ENCODE assay signal across 8 cellular contexts in the genomic region with DNA sequence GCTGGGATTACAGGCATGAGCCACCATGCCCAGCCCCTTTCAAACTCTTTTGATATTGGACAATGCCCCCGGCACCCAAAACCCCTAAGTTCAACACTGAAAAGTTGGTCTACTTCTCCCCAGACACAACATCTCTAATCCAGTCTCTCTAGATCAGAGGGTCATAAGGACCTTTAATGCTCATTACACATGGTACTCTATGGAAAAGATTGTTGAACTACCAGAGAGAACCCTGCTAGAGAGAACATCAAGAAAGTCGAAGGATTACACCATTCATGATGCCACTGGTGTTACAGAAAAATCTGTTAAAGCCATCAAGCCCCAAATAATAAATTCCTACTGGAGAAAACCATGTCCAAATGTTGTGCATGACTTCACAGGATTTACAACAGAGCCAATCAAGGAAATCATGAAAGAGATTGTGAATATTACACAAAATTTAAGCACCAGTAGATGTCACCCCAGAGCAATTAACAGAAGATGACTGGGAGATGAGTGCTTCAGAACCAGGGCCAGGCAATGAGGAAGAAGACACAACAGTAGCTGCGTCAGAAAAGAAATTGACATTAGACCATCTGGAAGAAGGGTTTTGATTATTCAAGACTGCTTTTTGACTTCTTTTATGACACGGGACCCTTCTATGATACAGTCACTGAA. TPM values are rescaled to one million over a fixed set of nuclear protein-coding genes. Genes with fewer than 3 reads are reported as not detected.
DNase-seq lines count a peak whose midpoint lies in the region; ATAC-seq and TF ChIP-seq lines count a peak whose summit lies in the region.

No MANE protein-coding gene starts in this region.

- peak overlapping the region in 3 of 59 donors; percentile 11 to 40 (median 23) for H3K4me3 ChIP-seq in dorsolateral prefrontal cortex

- peak; percentile 65 for TF ChIP-seq RAD21 in Ishikawa (IDR thresholded peaks at IDR 0.05; ENCODE audit: low read depth)

- H3K9me3 Mint-ChIP-seq in memory B cell: peaks cover 1% of the 10 kb centered on the region

- no peaks in the 10 kb centered on the region for H3K27me3 Mint-ChIP-seq in memory B cell

- H3K27ac ChIP-seq in dorsolateral prefrontal cortex: peak overlapping the region in 29 of 59 donors; percentile 2 to 72 (median 44)

- peak overlapping the region; percentile 87 for H3K27ac Mint-ChIP-seq in memory B cell

- no peak overlapping the region for H3K4me3 Mint-ChIP-seq in memory B cell

- TF ChIP-seq CTCF in dorsolateral prefrontal cortex (IDR thresholded peaks at IDR 0.05 in 54 of 56, conservative IDR thresholded peaks at IDR 0.05 in 2 of 56; ENCODE audit: low read depth in 1 of 56, partially characterized antibody in 56 of 56): peak; percentile 46 to 90 (median 72)

- TF ChIP-seq EP300 in Ishikawa (IDR thresholded peaks at IDR 0.05; ENCODE audit: borderline replicate concordance): no peak

- peaks cover 11% of the 10 kb centered on the region for H3K4me1 Mint-ChIP-seq in memory B cell

- H3K36me3 Mint-ChIP-seq in memory B cell: peaks cover 3% of the 10 kb centered on the region

- peak; percentile 56 for DNase-seq in DMS53 treated with DMSO at 0.1 percent for 48 hours (lab: John Stamatoyannopoulos, UW; ENCODE audit: unreplicated experiment)
- peak; percentile 88 for DNase-seq in SIG-M5 treated with dmso at 0.1 percent for 504 hours (lab: John Stamatoyannopoulos, UW; ENCODE audit: unreplicated experiment)
- peak in 2 of 10 donors; percentile 24 to 32 for DNase-seq in dorsolateral prefrontal cortex
- DNase-seq in memory B cell (ENCODE audit: low spot score in 2 of 2): peak in 1 of 2 donors; percentile 70
- no peak for DNase-seq in effector CD8-positive, alpha-beta T cell (lab: John Stamatoyannopoulos, UW)

- ATAC-seq in GM19372 (IDR thresholded peaks at IDR 0.05; ENCODE audit: low read depth, unreplicated experiment) (peak; percentile 49), memory B cell (ENCODE audit: low read depth) (peak; percentile 100), GM19455 (IDR thresholded peaks at IDR 0.05; ENCODE audit: unreplicated experiment) (no peak)

- H3K27me3 ChIP-seq in dorsolateral prefrontal cortex: no peaks in the 10 kb centered on the region

- intact Hi-C loops in dorsolateral prefrontal cortex (cut with DNase I): loop anchor here (1.0 to 5.0 kb wide), 6 partner anchors 46 to 311 kb away; partner anchors contain the start of gene LSM11 (in 1 of the 2)

TF ChIP-seq in Ishikawa, 13 proteins besides CTCF, POLR2A, EP300 and RAD21:
- TF ChIP-seq FOXM1 (IDR thresholded peaks at IDR 0.05; ENCODE audit: borderline replicate concordance, low read depth): no peak
- TF ChIP-seq TAF1 (IDR thresholded peaks at IDR 0.05; ENCODE audit: low read depth): no peak
- no peak for TF ChIP-seq TEAD4 (IDR thresholded peaks at IDR 0.05)
- TF ChIP-seq, protein P1, sequence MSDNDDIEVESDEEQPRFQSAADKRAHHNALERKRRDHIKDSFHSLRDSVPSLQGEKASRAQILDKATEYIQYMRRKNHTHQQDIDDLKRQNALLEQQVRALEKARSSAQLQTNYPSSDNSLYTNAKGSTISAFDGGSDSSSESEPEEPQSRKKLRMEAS (IDR thresholded peaks at IDR 0.05): no peak
- no peak for TF ChIP-seq CREB1 (IDR thresholded peaks at IDR 0.05; ENCODE audit: low read depth)
- TF ChIP-seq EGR1 (IDR thresholded peaks at IDR 0.05): no peak
- TF ChIP-seq NFIC (IDR thresholded peaks at IDR 0.05): no peak
- TF ChIP-seq, protein P2, sequence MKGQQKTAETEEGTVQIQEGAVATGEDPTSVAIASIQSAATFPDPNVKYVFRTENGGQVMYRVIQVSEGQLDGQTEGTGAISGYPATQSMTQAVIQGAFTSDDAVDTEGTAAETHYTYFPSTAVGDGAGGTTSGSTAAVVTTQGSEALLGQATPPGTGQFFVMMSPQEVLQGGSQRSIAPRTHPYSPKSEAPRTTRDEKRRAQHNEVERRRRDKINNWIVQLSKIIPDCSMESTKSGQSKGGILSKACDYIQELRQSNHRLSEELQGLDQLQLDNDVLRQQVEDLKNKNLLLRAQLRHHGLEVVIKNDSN (IDR thresholded peaks at IDR 0.05): no peak
- TF ChIP-seq, protein P3, sequence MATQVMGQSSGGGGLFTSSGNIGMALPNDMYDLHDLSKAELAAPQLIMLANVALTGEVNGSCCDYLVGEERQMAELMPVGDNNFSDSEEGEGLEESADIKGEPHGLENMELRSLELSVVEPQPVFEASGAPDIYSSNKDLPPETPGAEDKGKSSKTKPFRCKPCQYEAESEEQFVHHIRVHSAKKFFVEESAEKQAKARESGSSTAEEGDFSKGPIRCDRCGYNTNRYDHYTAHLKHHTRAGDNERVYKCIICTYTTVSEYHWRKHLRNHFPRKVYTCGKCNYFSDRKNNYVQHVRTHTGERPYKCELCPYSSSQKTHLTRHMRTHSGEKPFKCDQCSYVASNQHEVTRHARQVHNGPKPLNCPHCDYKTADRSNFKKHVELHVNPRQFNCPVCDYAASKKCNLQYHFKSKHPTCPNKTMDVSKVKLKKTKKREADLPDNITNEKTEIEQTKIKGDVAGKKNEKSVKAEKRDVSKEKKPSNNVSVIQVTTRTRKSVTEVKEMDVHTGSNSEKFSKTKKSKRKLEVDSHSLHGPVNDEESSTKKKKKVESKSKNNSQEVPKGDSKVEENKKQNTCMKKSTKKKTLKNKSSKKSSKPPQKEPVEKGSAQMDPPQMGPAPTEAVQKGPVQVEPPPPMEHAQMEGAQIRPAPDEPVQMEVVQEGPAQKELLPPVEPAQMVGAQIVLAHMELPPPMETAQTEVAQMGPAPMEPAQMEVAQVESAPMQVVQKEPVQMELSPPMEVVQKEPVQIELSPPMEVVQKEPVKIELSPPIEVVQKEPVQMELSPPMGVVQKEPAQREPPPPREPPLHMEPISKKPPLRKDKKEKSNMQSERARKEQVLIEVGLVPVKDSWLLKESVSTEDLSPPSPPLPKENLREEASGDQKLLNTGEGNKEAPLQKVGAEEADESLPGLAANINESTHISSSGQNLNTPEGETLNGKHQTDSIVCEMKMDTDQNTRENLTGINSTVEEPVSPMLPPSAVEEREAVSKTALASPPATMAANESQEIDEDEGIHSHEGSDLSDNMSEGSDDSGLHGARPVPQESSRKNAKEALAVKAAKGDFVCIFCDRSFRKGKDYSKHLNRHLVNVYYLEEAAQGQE (IDR thresholded peaks at IDR 0.05; ENCODE audit: low read depth): no peak
- no peak for TF ChIP-seq TCF12 (IDR thresholded peaks at IDR 0.05; ENCODE audit: low read depth)
- no peak for TF ChIP-seq ZBTB7A (IDR thresholded peaks at IDR 0.05; ENCODE audit: low read depth)
- TF ChIP-seq YY1 (IDR thresholded peaks at IDR 0.05; ENCODE audit: low read depth): no peak
- TF ChIP-seq CEBPB (IDR thresholded peaks at IDR 0.05): no peak

RNA-seq across cellular contexts. Expression of gene NIPAL4, which starts 28.3 kb away (rescaled TPM):
- total RNA-seq in dorsolateral prefrontal cortex: 10 to 100 TPM in 26 of 120 experiments, 1 to 10 TPM in 91, under 1 TPM in 3; 0.45 to 25.9 (median 6.0) TPM
